ENCODE assay signal across 11 cellular contexts in genomic region chr5:93092349-93093105, GRCh38.
DNase-seq lines count a peak whose midpoint lies in the region; ATAC-seq and TF ChIP-seq lines count a peak whose summit lies in the region.
"Had no signal": no experiment of that assay in that cellular context is flagged by ENCODE, and none has a peak within 500 bp of the region (broad histone marks: within the 10 kb centered on the region; RNA-seq: fewer than 3 reads in every experiment).

No MANE protein-coding gene starts in this region.

- no peaks in the 10 kb centered on the region for H3K9me3 ChIP-seq in esophagus muscularis mucosa
- H3K9me3 ChIP-seq: transverse colon had no signal

- H3K4me1 ChIP-seq in esophagus muscularis mucosa, result peaks cover 0 to 12% (median 2%) of the 10 kb centered on the region in 4 donors
- H3K4me1 ChIP-seq: transverse colon had no signal

- peaks cover 0 to 23% (median 3%) of the 10 kb centered on the region in 9 donors for H3K9me3 Mint-ChIP-seq in naive thymus-derived CD8-positive, alpha-beta T cell

- H3K4me1 Mint-ChIP-seq in naive thymus-derived CD8-positive, alpha-beta T cell, result no peaks in the 10 kb centered on the region
- H3K4me1 Mint-ChIP-seq: CD4-positive, CD25-positive, alpha-beta regulatory T cell had no signal

- H3K36me3 Mint-ChIP-seq in naive thymus-derived CD8-positive, alpha-beta T cell, result no peaks in the 10 kb centered on the region
- H3K36me3 Mint-ChIP-seq: CD4-positive, CD25-positive, alpha-beta regulatory T cell had no signal

- intact Hi-C loops in esophagus muscularis mucosa (cut with DNase I) (no loop called here), left colon (cut with DNase I, micrococcal nuclease) (no loop called here)

- no peak overlapping the region for H3K4me3 ChIP-seq in esophagus muscularis mucosa
- H3K4me3 ChIP-seq in skeletal muscle cell (ENCODE audit: low read depth, low read length), result no peak overlapping the region
- H3K4me3 ChIP-seq: transverse colon had no signal

- H3K27ac Mint-ChIP-seq in naive thymus-derived CD8-positive, alpha-beta T cell, result no peak overlapping the region
- H3K27ac Mint-ChIP-seq: CD4-positive, CD25-positive, alpha-beta regulatory T cell; mesothelial cell of epicardium had no signal

- no peaks in the 10 kb centered on the region for H3K27me3 ChIP-seq in esophagus muscularis mucosa
- H3K27me3 ChIP-seq: transverse colon had no signal

- no peaks in the 10 kb centered on the region for H3K27me3 Mint-ChIP-seq in naive thymus-derived CD8-positive, alpha-beta T cell
- H3K27me3 Mint-ChIP-seq: CD4-positive, CD25-positive, alpha-beta regulatory T cell had no signal

- TF ChIP-seq EP300 in esophagus muscularis mucosa (IDR thresholded peaks at IDR 0.05), result no peak

- DNase-seq in NCI-H2196 (lab: John Stamatoyannopoulos, UW; ENCODE audit: unreplicated experiment) (peak; percentile 1), NCI-H2196 treated with DMSO at 0.1 percent for 48 hours (lab: John Stamatoyannopoulos, UW; ENCODE audit: unreplicated experiment) (no peak), OCI-M1 (lab: John Stamatoyannopoulos, UW) (peak; percentile 6), esophagus muscularis mucosa (ENCODE audit: extremely low spot score) (no peak), skeletal muscle cell (ENCODE audit: low read depth) (peak; percentile 14), left colon (no peak)
- no peak for DNase-seq in naive thymus-derived CD8-positive, alpha-beta T cell
- DNase-seq: CD4-positive, CD25-positive, alpha-beta regulatory T cell; transverse colon had no signal

- 70% methylated on average over 2 of the region's 2 CpGs for whole genome bisulfite sequencing in esophagus muscularis mucosa

- POLR2A ChIA-PET in naive thymus-derived CD8-positive, alpha-beta T cell (lab: Charles Lee), result no interaction called here

- no peak overlapping the region for H3K4me3 Mint-ChIP-seq in naive thymus-derived CD8-positive, alpha-beta T cell
- H3K4me3 Mint-ChIP-seq: CD4-positive, CD25-positive, alpha-beta regulatory T cell; mesothelial cell of epicardium had no signal

- H3K36me3 ChIP-seq in esophagus muscularis mucosa, result no peaks in the 10 kb centered on the region
- H3K36me3 ChIP-seq: transverse colon had no signal

- TF ChIP-seq CTCF in esophagus muscularis mucosa (IDR thresholded peaks at IDR 0.05), result peak; percentile 15 to 21 (median 21)

- no peak for ATAC-seq in HG03175 (IDR thresholded peaks at IDR 0.05; ENCODE audit: unreplicated experiment)
- ATAC-seq in left colon, result no peak
- ATAC-seq in naive thymus-derived CD8-positive, alpha-beta T cell, result no peak

- TF ChIP-seq POLR2A in esophagus muscularis mucosa (IDR thresholded peaks at IDR 0.05; ENCODE audit: low read depth), result no peak

- no peak overlapping the region for H3K27ac ChIP-seq in esophagus muscularis mucosa (replicated peaks in 1 of 4)
- H3K27ac ChIP-seq: transverse colon had no signal

Comparison
In these comparisons a context has a peak if more than half of its experiments do, and no peak if none do; other contexts are left out.
1. DNase-seq: peak in NCI-H2196 (single experiment), OCI-M1 (single experiment) and skeletal muscle cell (single experiment); none in NCI-H2196 treated with DMSO at 0.1 percent for 48 hours (single experiment), esophagus muscularis mucosa (single experiment), left colon (0 of 2) and naive thymus-derived CD8-positive, alpha-beta T cell (0 of 10).